13 cellular contexts compared by ENCODE assay signal in the genomic region with DNA sequence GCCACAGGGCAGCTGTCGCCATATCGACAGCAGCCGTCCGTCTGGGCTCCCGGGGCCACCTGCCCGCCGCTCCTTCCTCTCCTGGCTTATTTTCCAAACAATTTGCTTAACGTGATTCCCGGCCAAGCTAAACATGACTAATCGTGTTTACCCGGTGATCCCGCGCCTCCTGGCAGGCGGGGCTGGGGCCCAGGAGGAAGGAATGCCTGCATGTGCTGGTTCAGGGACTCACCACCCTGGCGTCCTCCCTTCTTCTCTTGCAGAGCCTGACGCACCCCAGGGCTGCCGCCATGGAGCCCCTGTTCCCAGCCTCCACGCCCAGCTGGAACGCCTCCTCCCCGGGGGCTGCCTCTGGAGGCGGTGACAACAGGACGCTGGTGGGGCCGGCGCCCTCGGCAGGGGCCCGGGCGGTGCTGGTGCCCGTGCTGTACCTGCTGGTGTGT. TPM values are rescaled to one million over a fixed set of nuclear protein-coding genes. Genes with fewer than 3 reads are reported as not detected.
DNase-seq lines count a peak whose midpoint lies in the region; ATAC-seq and FAIRE-seq lines count a peak whose summit lies in the region.
"Had no signal": no experiment of that assay in that cellular context is flagged by ENCODE, and none has a peak within 500 bp of the region (broad histone marks: within the 10 kb centered on the region; RNA-seq: fewer than 3 reads in every experiment).

No MANE protein-coding gene starts in this region.

- 12 to 13% methylated on average over 27 to 28 of the region's 28 CpGs for whole genome bisulfite sequencing in aorta, 2 donors

- no peak for FAIRE-seq in GM19239 (lab: Jason Lieb, UNC)
- FAIRE-seq: RCC 7860 had no signal

- H3K4me3 ChIP-seq in aorta (ENCODE audit: low read length in 2 of 2) = no peak overlapping the region
- H3K4me3 ChIP-seq: ovary had no signal

- peaks cover 0 to 2% of the 10 kb centered on the region in 2 donors for H3K4me1 ChIP-seq in aorta (ENCODE audit: control insufficient read depth in 1 of 2, insufficient read depth in 2 of 2, low read length in 2 of 2)

- DNase-seq in SIG-M5 treated with dmso at 0.1 percent for 504 hours (lab: John Stamatoyannopoulos, UW; ENCODE audit: unreplicated experiment) = peak; percentile 9
- DNase-seq in SIG-M5 (lab: John Stamatoyannopoulos, UW) = no peak
- DNase-seq in SK-N-DZ (ENCODE audit: low spot score) = peak; percentile 73
- peak; percentile 58 for DNase-seq in hepatic stellate cell (ENCODE audit: low spot score)
- peak; percentile 81 to 90 for DNase-seq in aorta
- DNase-seq in GM19239 (ENCODE audit: insufficient read length, low spot score) = no peak
- no peak for DNase-seq in activated gamma-delta T cell (lab: John Stamatoyannopoulos, UW)
- DNase-seq: activated T-cell treated with anti-CD3 and anti-CD28 coated beads, Interleukin-2, amount 50 U/mL, for 4 hours had no signal

- peak overlapping the region in 1 of 2 donors; percentile 13 for H3K27ac ChIP-seq in aorta (ENCODE audit: low read depth in 1 of 2, low read length in 2 of 2)
- H3K27ac ChIP-seq: ovary had no signal

- intact Hi-C loops in aorta (cut with DNase I) = loop anchor here in 1 of 2 donors (1.0 kb wide), 1 partner anchor 19 kb away; no protein-coding TSS in a partner anchor

- no peaks in the 10 kb centered on the region for H3K36me3 ChIP-seq in aorta (ENCODE audit: control insufficient read depth in 1 of 2, insufficient read depth in 2 of 2, low read length in 1 of 2)
- H3K36me3 ChIP-seq: ovary had no signal

- ATAC-seq in aorta (ENCODE audit: low FRiP score) (peak; percentile 63), HG02852 (IDR thresholded peaks at IDR 0.05; ENCODE audit: unreplicated experiment) (no peak)
- ATAC-seq: activated T-cell treated with anti-CD3 and anti-CD28 coated beads, Interleukin-2, amount 50 U/mL, for 4 hours; stimulated activated effector memory CD8-positive, alpha-beta T cell treated with anti-CD3 and anti-CD28 coated beads, Interleukin-12 subunit alpha, Interleukin-12 subunit beta, amount 100 ng/mL, for 72 hours had no signal

- no peaks in the 10 kb centered on the region for H3K9me3 ChIP-seq in aorta (ENCODE audit: control insufficient read depth, low read length)

- no peaks in the 10 kb centered on the region for H3K27me3 ChIP-seq in aorta (ENCODE audit: control insufficient read depth in 1 of 2, insufficient read depth in 2 of 2, low read length in 1 of 2)
- H3K27me3 ChIP-seq: ovary had no signal

RNA-seq across cellular contexts. Expression of gene SSTR5, which starts 6.1 kb away (rescaled TPM):
- 0.82 and 1.2 TPM in 2 replicates for polyA plus RNA-seq in SK-N-DZ (2014; cell fraction: cytosol; rRNA removed)
- polyA plus RNA-seq in SK-N-DZ (2014; cell fraction: nucleus; rRNA removed) = 1.6 TPM in 1 of 2 replicates, not detected in the other
- total RNA-seq in aorta = under 1 TPM in 1 of 2 donors, not detected in 1; 0.26 TPM
- under 1 TPM; 0.49 to 0.75 TPM for polyA plus RNA-seq in aorta
- total RNA-seq: activated T-cell treated with anti-CD3 and anti-CD28 coated beads, Interleukin-2, amount 50 U/mL, for 4 hours; ovary had no signal
- polyA plus RNA-seq: ovary had no signal

RNA-seq across cellular contexts. Expression of gene C1QTNF8, which starts 17.4 kb away (rescaled TPM):
- not detected in 2 replicates for polyA plus RNA-seq in SK-N-DZ (2014; cell fraction: cytosol; rRNA removed)
- polyA plus RNA-seq in SK-N-DZ (2014; cell fraction: nucleus; rRNA removed) = not detected in 2 replicates
- total RNA-seq in aorta = 1 to 10 TPM in 1 of 2 donors, not detected in 1; 1.4 TPM
- 1 to 10 TPM in 1 of 2 donors, not detected in 1; 1.2 TPM for polyA plus RNA-seq in aorta
- total RNA-seq: activated T-cell treated with anti-CD3 and anti-CD28 coated beads, Interleukin-2, amount 50 U/mL, for 4 hours had no signal
- polyA plus RNA-seq: esophagus, ovary had no signal

Comparison
In these comparisons a context has a peak if more than half of its experiments do, and no peak if none do; other contexts are left out.
1. DNase-seq: peak in SIG-M5 treated with dmso at 0.1 percent for 504 hours (single experiment), SK-N-DZ (single experiment), hepatic stellate cell (single experiment) and aorta (2 of 2); none in SIG-M5 (single experiment), GM19239 (single experiment) and activated gamma-delta T cell (single experiment).